1 cellular context compared by ENCODE assay signal in genomic region chr5:79242242-79243039, GRCh38.
A peak's percentile ranks its signal among the peaks of the same experiment; 100 is the strongest.
TF ChIP-seq lines count a peak whose summit lies in the region.

No MANE protein-coding gene starts in this region.

TF ChIP-seq in HEK293, 187 proteins besides CTCF, POLR2A, EP300 and RAD21 (continued from another document):
- TF ChIP-seq REST (tag by site-specific recombination; IDR thresholded peaks at IDR 0.05) (no peak), OSR2 (tag by site-specific recombination; IDR thresholded peaks at IDR 0.05) (peak; percentile 73), ZNF843 (tag by site-specific recombination; IDR thresholded peaks at IDR 0.05) (no peak), ZNF610 (tag by site-specific recombination; IDR thresholded peaks at IDR 0.05; ENCODE audit: borderline replicate concordance) (no peak), ZNF362 (tag by site-specific recombination; IDR thresholded peaks at IDR 0.05) (0 out of 2 replicates have a peak, but pooled peaks have one; percentile 15), ZNF121 (tag by site-specific recombination; IDR thresholded peaks at IDR 0.05) (peak; percentile 91)
